15 cellular contexts compared by ENCODE assay signal in genomic region chr16:27399969-27400368, GRCh38. TPM values are rescaled to one million over a fixed set of nuclear protein-coding genes. Genes with fewer than 3 reads are reported as not detected.
"Had no signal": no experiment of that assay in that cellular context is flagged by ENCODE, and none has a peak within 500 bp of the region (broad histone marks: within the 10 kb centered on the region; RNA-seq: fewer than 3 reads in every experiment).

No MANE protein-coding gene starts in this region.

- H3K9me3 ChIP-seq: neutrophil, thoracic aorta had no signal

- H3K4me2 ChIP-seq: hepatocyte had no signal

- ATAC-seq: activated T-cell treated with anti-CD3 and anti-CD28 coated beads, Interleukin-2, amount 50 U/mL, for 72 hours; right cardiac atrium had no signal

- H3K79me2 ChIP-seq: hepatocyte had no signal

- H2AFZ ChIP-seq: hepatocyte had no signal

- H3K27me3 Mint-ChIP-seq: activated CD4-positive, alpha-beta memory T cell treated with anti-CD3 and anti-CD28 coated beads for 36 hours had no signal

- DNase-seq: activated CD4-positive, alpha-beta memory T cell treated with anti-CD3 and anti-CD28 coated beads for 36 hours; activated naive CD4-positive, alpha-beta T cell; activated T-cell treated with anti-CD3 and anti-CD28 coated beads, Interleukin-2, amount 50 U/mL, for 72 hours; caudate nucleus; dermis blood vessel endothelial cell; mesendoderm; right cardiac atrium; stimulated activated CD4-positive, alpha-beta T cell treated with anti-CD3 and anti-CD28 coated beads, Interleukin-2, amount 100 ng/mL, for 24 hours; stomach had no signal

- H3K4me3 Mint-ChIP-seq: activated CD4-positive, alpha-beta memory T cell treated with anti-CD3 and anti-CD28 coated beads for 36 hours; activated T-cell treated with anti-CD3 and anti-CD28 coated beads, Interleukin-2, amount 50 U/mL, for 72 hours; T-helper 2 cell treated with Interferon-gamma antibody and Interleukin-4, amounts not matched to agents 5 μg/mL and 100 μg/mL, for 36 hours had no signal

- H3K27me3 ChIP-seq: hepatocyte had no signal

- H3K36me3 ChIP-seq: neutrophil, stomach, thoracic aorta had no signal

- H3K4me3 ChIP-seq: hepatocyte, stomach, thoracic aorta had no signal

- H3K27ac Mint-ChIP-seq: activated CD4-positive, alpha-beta memory T cell treated with anti-CD3 and anti-CD28 coated beads for 36 hours; activated T-cell treated with anti-CD3 and anti-CD28 coated beads, Interleukin-2, amount 50 U/mL, for 72 hours; progenitor cell of endocrine pancreas; T-helper 2 cell treated with Interferon-gamma antibody and Interleukin-4, amounts not matched to agents 5 μg/mL and 100 μg/mL, for 36 hours had no signal

- H3K27ac ChIP-seq: hepatocyte, neutrophil, stomach, thoracic aorta had no signal

RNA-seq across cellular contexts. Expression of gene IL21R, which starts 2.0 kb away (rescaled TPM):
- total RNA-seq: epithelial cell of proximal tubule, progenitor cell of endocrine pancreas had no signal
